In the genomic region with DNA sequence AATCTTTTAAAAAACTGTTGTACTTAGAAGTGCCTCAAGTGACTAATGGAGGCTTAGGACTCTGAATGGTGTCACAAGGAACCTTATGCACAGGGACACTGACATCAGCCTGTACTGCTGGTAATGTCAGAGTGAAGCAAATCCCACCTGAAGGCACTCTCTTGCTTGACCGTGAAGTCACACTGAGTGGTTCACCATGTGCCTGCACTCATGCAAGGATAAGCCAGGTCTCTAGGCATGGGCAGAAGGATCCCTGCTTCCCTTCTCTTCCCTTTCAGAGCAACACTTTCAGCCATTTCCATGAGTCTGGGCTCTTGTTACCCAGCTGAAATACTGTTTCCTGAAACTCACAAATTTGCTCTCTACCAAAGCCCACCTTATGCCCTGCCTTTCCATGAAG, we compare ENCODE assay signal across 19 cellular contexts.
A peak's percentile ranks its signal among the peaks of the same experiment; 100 is the strongest.
DNase-seq lines count a peak whose midpoint lies in the region; ATAC-seq, FAIRE-seq and TF ChIP-seq lines count a peak whose summit lies in the region.
"Had no signal": no experiment of that assay in that cellular context is flagged by ENCODE, and none has a peak within 500 bp of the region (broad histone marks: within the 10 kb centered on the region; RNA-seq: fewer than 3 reads in every experiment).

No MANE protein-coding gene starts in this region.

- FAIRE-seq in GM12878 (lab: Jason Lieb, UNC) = peak; percentile 69
- FAIRE-seq: A204.1, H1 had no signal

- CTCF ChIA-PET in Caco-2 (lab: Charles Lee) (no interaction called here), Calu3 (lab: Charles Lee) (no interaction called here), GM12878 (lab: Yijun Ruan, JAX) (interaction anchor here (0.7 to 1.1 kb wide), 2 partner anchors 12 to 155 kb away, joined by 3 to 4 read pairs; no protein-coding TSS in a partner anchor)

- TF ChIP-seq CTCF in Caco-2 (IDR thresholded peaks at IDR 0.05; ENCODE audit: insufficient read depth in 1 of 2, low read depth in 1 of 2, low read length in 1 of 2, severe bottlenecking in 1 of 2, unreplicated experiment in 1 of 2) (no peak), Calu3 (IDR thresholded peaks at IDR 0.05; ENCODE audit: unreplicated experiment) (no peak), GM12878 (IDR thresholded peaks at IDR 0.05 in 2 of 3, conservative IDR thresholded peaks at IDR 0.05 in 1 of 3; ENCODE audit: control insufficient read depth in 2 of 3, extremely low read depth in 1 of 3, insufficient read depth in 1 of 3, low read depth in 3 of 3, low read length in 3 of 3) (no peak), osteocyte (IDR thresholded peaks at IDR 0.05) (no peak)

- no peaks in the 10 kb centered on the region for H3K9me3 Mint-ChIP-seq in Caco-2 (ENCODE audit: unreplicated experiment)
- H3K9me3 Mint-ChIP-seq in Calu3 (ENCODE audit: low read depth, unreplicated experiment) = no peaks in the 10 kb centered on the region
- no peaks in the 10 kb centered on the region for H3K9me3 Mint-ChIP-seq in osteocyte (ENCODE audit: unreplicated experiment)
- H3K9me3 Mint-ChIP-seq: CD8-positive, alpha-beta memory T cell; H9 had no signal

- DNase-seq in Caco-2 = no peak
- no peak for DNase-seq in Calu3
- DNase-seq in GM12878 (ENCODE audit: low read depth, low spot score) = no peak
- DNase-seq in osteocyte (ENCODE audit: extremely low spot score, unreplicated experiment) = peak; percentile 30
- DNase-seq in NCI-H345 treated with DMSO at 0.1 percent for 48 hours (lab: John Stamatoyannopoulos, UW; ENCODE audit: unreplicated experiment) = no peak
- no peak for DNase-seq in mesenteric fat pad (ENCODE audit: low spot score)
- DNase-seq: ACHN; BE2C; C1 segment of cervical spinal cord; CD4-positive, CD25-positive, alpha-beta regulatory T cell; CD8-positive, alpha-beta memory T cell; COR-L47; DMS79 treated with DMSO at 0.1 percent for 48 hours; GF-D8; H9 had no signal

- TF ChIP-seq RAD21 in GM12878 (IDR thresholded peaks at IDR 0.05; ENCODE audit: insufficient read depth, low read depth, low read length) = no peak

- POLR2A ChIA-PET in Caco-2 (lab: Charles Lee) = no interaction called here
- POLR2A ChIA-PET in GM12878 (lab: Charles Lee) = no interaction called here

- H3K27ac Mint-ChIP-seq in Caco-2 (ENCODE audit: unreplicated experiment) = no peak overlapping the region
- no peak overlapping the region for H3K27ac Mint-ChIP-seq in Calu3 (ENCODE audit: unreplicated experiment)
- no peak overlapping the region for H3K27ac Mint-ChIP-seq in osteocyte (ENCODE audit: unreplicated experiment)
- H3K27ac Mint-ChIP-seq: CD4-positive, CD25-positive, alpha-beta regulatory T cell; CD8-positive, alpha-beta memory T cell; H9 had no signal

- in situ Hi-C loops in GM12878 (cut with MboI) = no loop called here

- TSS peak; percentile 12 for BruUV-seq in Caco-2 (replicated peaks; lab: Mats Ljungman, UMichigan)
- BruUV-seq in Calu3 (replicated peaks; lab: Mats Ljungman, UMichigan) = TSS peak; percentile 14
- BruUV-seq in GM12878 (replicated peaks; lab: Mats Ljungman, UMichigan) = no TSS peak

- ATAC-seq in GM12878 = no peak
- no peak for ATAC-seq in activated CD4-positive, CD25-positive, alpha-beta regulatory T cell treated with anti-CD3 and anti-CD28 coated beads, Interleukin-2, amount 50 U/mL, for 24 hours

- no peaks in the 10 kb centered on the region for H3K79me2 ChIP-seq in GM12878 (ENCODE audit: control insufficient read depth, insufficient read depth, low read length)

- TF ChIP-seq POLR2A in GM12878 (IDR thresholded peaks at IDR 0.05; ENCODE audit: low read depth, low read length) = no peak

- H3K9me3 ChIP-seq in Caco-2 = no peaks in the 10 kb centered on the region
- no peaks in the 10 kb centered on the region for H3K9me3 ChIP-seq in GM12878 (replicated peaks; ENCODE audit: control insufficient read depth, insufficient read depth, low read length)
- H3K9me3 ChIP-seq: BE2C had no signal

- WGBS in GM12878 (ENCODE audit: insufficient coverage, insufficient replicate concordance, low lambda C conversion rate, missing lambda C conversion rate) = 0% methylated on average over 1 of the region's 1 CpG

- intact Hi-C loops in Caco-2 (cut with micrococcal nuclease; ENCODE audit: unreplicated experiment) (no loop called here), Calu3 (cut with micrococcal nuclease; ENCODE audit: unreplicated experiment) (no loop called here), GM12878 (cut with micrococcal nuclease; ENCODE audit: unreplicated experiment) (no loop called here)

- no peaks in the 10 kb centered on the region for H3K36me3 ChIP-seq in Caco-2 (ENCODE audit: control insufficient read depth, insufficient read depth, low read length)
- no peaks in the 10 kb centered on the region; a peak in 2 of 4 replicates for H3K36me3 ChIP-seq in GM12878 (ENCODE audit: control insufficient read depth in 2 of 2, insufficient read depth in 2 of 2, low read length in 1 of 2)
- H3K36me3 ChIP-seq: BE2C had no signal

- H4K20me1 ChIP-seq in GM12878 (ENCODE audit: control insufficient read depth, insufficient read depth) = no peaks in the 10 kb centered on the region

- H3K36me3 Mint-ChIP-seq in Caco-2 (ENCODE audit: insufficient read depth, unreplicated experiment) = peaks cover 16% of the 10 kb centered on the region
- peaks cover 20% of the 10 kb centered on the region for H3K36me3 Mint-ChIP-seq in Calu3 (ENCODE audit: insufficient read depth, unreplicated experiment)
- no peaks in the 10 kb centered on the region for H3K36me3 Mint-ChIP-seq in osteocyte (ENCODE audit: unreplicated experiment)
- H3K36me3 Mint-ChIP-seq: CD4-positive, CD25-positive, alpha-beta regulatory T cell; CD8-positive, alpha-beta memory T cell had no signal

- H3K4me3 ChIP-seq in Caco-2 (ENCODE audit: low read depth, low read length) = no peak overlapping the region
- H3K4me3 ChIP-seq in GM12878 = no peak overlapping the region

- H3K4me3 Mint-ChIP-seq in Caco-2 (ENCODE audit: unreplicated experiment) (no peak overlapping the region), Calu3 (ENCODE audit: low read depth, unreplicated experiment) (no peak overlapping the region), osteocyte (ENCODE audit: unreplicated experiment) (no peak overlapping the region)
- H3K4me3 Mint-ChIP-seq: CD4-positive, CD25-positive, alpha-beta regulatory T cell; CD8-positive, alpha-beta memory T cell; H9 had no signal

- H3K4me1 Mint-ChIP-seq in Caco-2 (ENCODE audit: low read depth, unreplicated experiment) (peaks cover 9% of the 10 kb centered on the region), Calu3 (ENCODE audit: low read depth, unreplicated experiment) (peaks cover 14% of the 10 kb centered on the region), osteocyte (ENCODE audit: unreplicated experiment) (peaks cover 6% of the 10 kb centered on the region)

- RAD21 ChIA-PET in GM12878 (lab: Charles Lee; ENCODE audit: unreplicated experiment) = interaction anchor here (0.7 kb wide), 1 partner anchor 33 kb away, joined by 3 read pairs; no protein-coding TSS in a partner anchor

- H3K27ac ChIP-seq in GM12878 (ENCODE audit: control insufficient read depth, insufficient read depth) = no peak overlapping the region
- H3K27ac ChIP-seq: HL-60 had no signal

- H3K4me2 ChIP-seq in GM12878 (ENCODE audit: control insufficient read depth, insufficient read depth) = no peak overlapping the region

- SMC1A ChIA-PET in GM12878 (lab: Charles Lee; ENCODE audit: uncharacterized antibody, unreplicated experiment) = interaction anchor here (0.6 kb wide), 1 partner anchor 616 kb away, joined by 3 read pairs; no protein-coding TSS in a partner anchor

- no peaks in the 10 kb centered on the region for H3K4me1 ChIP-seq in Caco-2
- H3K4me1 ChIP-seq in GM12878 (ENCODE audit: control insufficient read depth, insufficient read depth, low read length) = no peaks in the 10 kb centered on the region
- H3K4me1 ChIP-seq: BE2C had no signal

- no peaks in the 10 kb centered on the region for H3K27me3 ChIP-seq in Caco-2 (replicated peaks; ENCODE audit: control insufficient read depth, insufficient read depth, low read length)
- H3K27me3 ChIP-seq in GM12878 (replicated peaks in 1 of 2; ENCODE audit: control insufficient read depth in 2 of 2, insufficient read depth in 2 of 2, low read length in 1 of 2) = no peaks in the 10 kb centered on the region
- H3K27me3 ChIP-seq: BE2C had no signal

- H2AFZ ChIP-seq in GM12878 (ENCODE audit: control insufficient read depth, low read depth, low read length) = no peak overlapping the region

- no peak overlapping the region for H3K9ac ChIP-seq in GM12878 (ENCODE audit: control insufficient read depth, insufficient read depth, low read length)

- no peaks in the 10 kb centered on the region for H3K27me3 Mint-ChIP-seq in Caco-2 (ENCODE audit: insufficient read depth, unreplicated experiment)
- H3K27me3 Mint-ChIP-seq in Calu3 (ENCODE audit: unreplicated experiment) = no peaks in the 10 kb centered on the region
- H3K27me3 Mint-ChIP-seq in osteocyte (ENCODE audit: unreplicated experiment) = no peaks in the 10 kb centered on the region
- H3K27me3 Mint-ChIP-seq: CD4-positive, CD25-positive, alpha-beta regulatory T cell had no signal

- TF ChIP-seq EP300 in GM12878 (IDR thresholded peaks at IDR 0.05; ENCODE audit: borderline replicate concordance in 1 of 2, control insufficient read depth in 1 of 2, low read depth in 2 of 2, low read length in 2 of 2) = no peak

TF ChIP-seq in GM12878, 131 proteins besides CTCF, POLR2A, EP300 and RAD21 (continues in another document):
- TF ChIP-seq EZH2 (IDR thresholded peaks at IDR 0.05; ENCODE audit: borderline replicate concordance, control insufficient read depth, low read depth, low read length) (no peak), WRNIP1 (IDR thresholded peaks at IDR 0.05; ENCODE audit: borderline replicate concordance, low read depth, low read length) (no peak), SIX5 (IDR thresholded peaks at IDR 0.05; ENCODE audit: low read depth, low read length, severe bottlenecking) (no peak), MEF2A (IDR thresholded peaks at IDR 0.05; ENCODE audit: insufficient read depth, low read depth, low read length) (no peak), ZZZ3 (IDR thresholded peaks at IDR 0.05; ENCODE audit: control insufficient read depth, insufficient read length, low read depth) (no peak), LARP7 (IDR thresholded peaks at IDR 0.05) (no peak), NFYA (IDR thresholded peaks at IDR 0.05; ENCODE audit: borderline replicate concordance, low read depth, low read length) (no peak), HCFC1 (IDR thresholded peaks at IDR 0.05; ENCODE audit: low read length) (no peak), ASH2L (IDR thresholded peaks at IDR 0.05; ENCODE audit: borderline replicate concordance, low read depth) (no peak), IKZF1 (conservative IDR thresholded peaks at IDR 0.05) (no peak), CBFB (IDR thresholded peaks at IDR 0.05; ENCODE audit: low read depth) (no peak), SREBF1 (IDR thresholded peaks at IDR 0.05; ENCODE audit: low read length) (no peak), SMC3 (IDR thresholded peaks at IDR 0.05; ENCODE audit: borderline replicate concordance, low read length) (no peak)
- TF ChIP-seq, protein P1, sequence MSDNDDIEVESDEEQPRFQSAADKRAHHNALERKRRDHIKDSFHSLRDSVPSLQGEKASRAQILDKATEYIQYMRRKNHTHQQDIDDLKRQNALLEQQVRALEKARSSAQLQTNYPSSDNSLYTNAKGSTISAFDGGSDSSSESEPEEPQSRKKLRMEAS (IDR thresholded peaks at IDR 0.05; ENCODE audit: low read depth, low read length) = no peak
